Comparison of ENCODE assay signal across 11 cellular contexts in genomic region chr9:111938427-111938800, GRCh38. TPM values are rescaled to one million over a fixed set of nuclear protein-coding genes. Genes with fewer than 3 reads are reported as not detected.
DNase-seq lines count a peak whose midpoint lies in the region; ATAC-seq and TF ChIP-seq lines count a peak whose summit lies in the region.
"Had no signal": no experiment of that assay in that cellular context is flagged by ENCODE, and none has a peak within 500 bp of the region (broad histone marks: within the 10 kb centered on the region; RNA-seq: fewer than 3 reads in every experiment).

No MANE protein-coding gene starts in this region.

- no peak overlapping the region for H3K4me2 ChIP-seq in mammary epithelial cell (ENCODE audit: insufficient read depth, low read depth, low read length)

- intact Hi-C loops in CD8-positive, alpha-beta T cell (cut with DNase I, micrococcal nuclease): loop anchor here in 1 of 2 experiments (10.0 kb wide), 1 partner anchor 46 kb away; no protein-coding TSS in a partner anchor
- intact Hi-C loops in activated CD8-positive, alpha-beta T cell treated with anti-CD3 and anti-CD28 coated beads for 36 hours (cut with micrococcal nuclease): no loop called here
- intact Hi-C loops in mammary epithelial cell (cut with micrococcal nuclease): loop anchor here (5.0 kb wide), 1 partner anchor 41 kb away; the partner anchor contains the start of gene UGCG

- H3K9ac ChIP-seq in mucosa of rectum (ENCODE audit: low read depth in 1 of 2, low read length in 2 of 2) (no peak overlapping the region), mammary epithelial cell (ENCODE audit: insufficient read depth, low read length) (no peak overlapping the region)

- H3K79me2 ChIP-seq in mammary epithelial cell (ENCODE audit: insufficient read depth, low read length): peaks cover 3% of the 10 kb centered on the region

- H3K36me3 Mint-ChIP-seq in CD8-positive, alpha-beta T cell: peaks cover 24% of the 10 kb centered on the region
- peaks cover 24% of the 10 kb centered on the region for H3K36me3 Mint-ChIP-seq in activated CD8-positive, alpha-beta T cell treated with anti-CD3 and anti-CD28 coated beads for 36 hours (ENCODE audit: low read depth)

- H2AFZ ChIP-seq in mammary epithelial cell (ENCODE audit: low read depth, low read length): no peak overlapping the region

- no peaks in the 10 kb centered on the region for H3K27me3 ChIP-seq in CD8-positive, alpha-beta T cell (ENCODE audit: insufficient read depth, low read length)
- H3K27me3 ChIP-seq in mucosa of rectum (ENCODE audit: control insufficient read depth in 2 of 2, insufficient read depth in 2 of 2, low read length in 2 of 2) (no peaks in the 10 kb centered on the region), mammary epithelial cell (ENCODE audit: insufficient read depth, low read length) (no peaks in the 10 kb centered on the region)

- H3K27ac Mint-ChIP-seq in CD8-positive, alpha-beta T cell: peak overlapping the region; percentile 94
- H3K27ac Mint-ChIP-seq in activated CD8-positive, alpha-beta T cell treated with anti-CD3 and anti-CD28 coated beads for 36 hours: peak overlapping the region; percentile 88

- H3K27ac ChIP-seq in CD8-positive, alpha-beta T cell (ENCODE audit: low read depth, low read length): no peak overlapping the region
- H3K27ac ChIP-seq in mucosa of rectum (ENCODE audit: low read depth in 2 of 2, low read length in 2 of 2): peak overlapping the region; percentile 9 to 28
- H3K27ac ChIP-seq in mammary epithelial cell (ENCODE audit: insufficient read depth, low read depth, low read length): no peak overlapping the region
- H3K27ac ChIP-seq: VCaP had no signal

- no peaks in the 10 kb centered on the region for H3K36me3 ChIP-seq in CD8-positive, alpha-beta T cell (ENCODE audit: insufficient read depth, low read length)
- peaks cover 12 to 18% of the 10 kb centered on the region in 2 donors for H3K36me3 ChIP-seq in mucosa of rectum (ENCODE audit: control insufficient read depth in 2 of 2, insufficient read depth in 2 of 2, low read length in 2 of 2)
- H3K36me3 ChIP-seq in mammary epithelial cell (ENCODE audit: insufficient read depth, low read length): peaks cover 12% of the 10 kb centered on the region

- CTCF ChIA-PET in CD8-positive, alpha-beta T cell (lab: Charles Lee): interaction anchor here (0.6 to 1.4 kb wide), 2 partner anchors 41 to 48 kb away, joined by 3 read pairs; partner anchors contain the start of gene UGCG
- CTCF ChIA-PET in activated CD8-positive, alpha-beta T cell treated with anti-CD3 and anti-CD28 coated beads for 36 hours (lab: Charles Lee): interaction anchor here (1.5 to 1.6 kb wide), 2 partner anchors 23 to 41 kb away, joined by 3 to 6 read pairs; no protein-coding TSS in a partner anchor
- CTCF ChIA-PET in mammary epithelial cell (lab: Charles Lee; ENCODE audit: low non-redundant PET): no interaction called here

- 100% methylated on average over 4 of the region's 4 CpGs for WGBS in mammary epithelial cell (ENCODE audit: low coverage, missing lambda C conversion rate)

- H3K9me3 ChIP-seq in CD8-positive, alpha-beta T cell (ENCODE audit: low read length): no peaks in the 10 kb centered on the region
- H3K9me3 ChIP-seq in mucosa of rectum (ENCODE audit: control insufficient read depth in 2 of 2, low read length in 2 of 2): no peaks in the 10 kb centered on the region
- no peaks in the 10 kb centered on the region for H3K9me3 ChIP-seq in mammary epithelial cell (replicated peaks; ENCODE audit: insufficient read depth, low read length)

- DNase-seq in CD8-positive, alpha-beta T cell: no peak
- DNase-seq in activated CD8-positive, alpha-beta T cell treated with anti-CD3 and anti-CD28 coated beads for 36 hours: no peak
- no peak for DNase-seq in mammary epithelial cell
- DNase-seq: MM.1S, small intestine had no signal

- TF ChIP-seq CTCF in CD8-positive, alpha-beta T cell (IDR thresholded peaks at IDR 0.05): no peak
- TF ChIP-seq CTCF in activated CD8-positive, alpha-beta T cell treated with anti-CD3 and anti-CD28 coated beads for 36 hours (IDR thresholded peaks at IDR 0.05): no peak
- no peak for TF ChIP-seq CTCF in mammary epithelial cell (conservative IDR thresholded peaks at IDR 0.05 in 1 of 2, IDR thresholded peaks at IDR 0.05 in 1 of 2; ENCODE audit: extremely low read depth in 1 of 2, insufficient read depth in 1 of 2, low read depth in 1 of 2, low read length in 2 of 2)

- H3K4me3 Mint-ChIP-seq in CD8-positive, alpha-beta T cell: peak overlapping the region; percentile 73
- peak overlapping the region; percentile 38 for H3K4me3 Mint-ChIP-seq in activated CD8-positive, alpha-beta T cell treated with anti-CD3 and anti-CD28 coated beads for 36 hours

- no peaks in the 10 kb centered on the region for H3K9me3 Mint-ChIP-seq in CD8-positive, alpha-beta T cell
- H3K9me3 Mint-ChIP-seq in activated CD8-positive, alpha-beta T cell treated with anti-CD3 and anti-CD28 coated beads for 36 hours: no peaks in the 10 kb centered on the region

- no TSS peak for BruUV-seq in mammary epithelial cell (replicated peaks; lab: Mats Ljungman, UMichigan)

- no peaks in the 10 kb centered on the region for H4K20me1 ChIP-seq in mammary epithelial cell (ENCODE audit: insufficient read depth, low read length)

- peaks cover 21% of the 10 kb centered on the region for H3K4me1 ChIP-seq in CD8-positive, alpha-beta T cell (ENCODE audit: insufficient read depth, low read length)
- H3K4me1 ChIP-seq in mucosa of rectum (ENCODE audit: control insufficient read depth in 2 of 2, insufficient read depth in 2 of 2, low read length in 2 of 2): no peaks in the 10 kb centered on the region
- H3K4me1 ChIP-seq in mammary epithelial cell (ENCODE audit: insufficient read depth, low read length): peaks cover 12% of the 10 kb centered on the region

- peak overlapping the region; percentile 10 for H3K4me3 ChIP-seq in CD8-positive, alpha-beta T cell (ENCODE audit: low read depth, low read length)
- H3K4me3 ChIP-seq in mucosa of rectum (ENCODE audit: low read length in 2 of 2) (peak overlapping the region in 1 of 2 donors; percentile 31), mammary epithelial cell (replicated peaks in 1 of 3; ENCODE audit: insufficient read depth in 1 of 3, low read depth in 2 of 3, low read length in 3 of 3) (no peak overlapping the region)

- peaks cover 22% of the 10 kb centered on the region for H3K4me1 Mint-ChIP-seq in CD8-positive, alpha-beta T cell (ENCODE audit: low read depth)
- H3K4me1 Mint-ChIP-seq in activated CD8-positive, alpha-beta T cell treated with anti-CD3 and anti-CD28 coated beads for 36 hours (ENCODE audit: low read depth): peaks cover 24% of the 10 kb centered on the region

- dilution Hi-C loops in mammary epithelial cell (cut with HindIII; ENCODE audit: low sequenced_read_pairs): no loop called here

- ATAC-seq in CD8-positive, alpha-beta T cell: no peak
- ATAC-seq in GM18909 (IDR thresholded peaks at IDR 0.05; ENCODE audit: poor library complexity, unreplicated experiment) (peak; percentile 14), HG02884 (IDR thresholded peaks at IDR 0.05; ENCODE audit: unreplicated experiment) (no peak), HG02970 (IDR thresholded peaks at IDR 0.05; ENCODE audit: low FRiP score, unreplicated experiment) (no peak), GM18858 (IDR thresholded peaks at IDR 0.05; ENCODE audit: unreplicated experiment) (no peak)
- ATAC-seq in activated CD8-positive, alpha-beta T cell treated with anti-CD3 and anti-CD28 coated beads for 36 hours: no peak

- in situ Hi-C loops in mammary epithelial cell (cut with MboI; ENCODE audit: low sequenced_read_pairs in 2 of 2): no loop called here

- POLR2A ChIA-PET in CD8-positive, alpha-beta T cell (lab: Charles Lee): interaction anchor here (0.6 to 3.5 kb wide), 5 partner anchors 9 to 447 kb away, joined by 3 to 21 read pairs (median 5); no protein-coding TSS in a partner anchor
- POLR2A ChIA-PET in activated CD8-positive, alpha-beta T cell treated with anti-CD3 and anti-CD28 coated beads for 36 hours (lab: Charles Lee): interaction anchor here (0.7 to 2.9 kb wide), 9 partner anchors 11 to 455 kb away, joined by 3 to 8 read pairs (median 4); partner anchors contain the start of genes ECPAS and UGCG

- H3K27me3 Mint-ChIP-seq in CD8-positive, alpha-beta T cell (ENCODE audit: low read depth): no peaks in the 10 kb centered on the region
- no peaks in the 10 kb centered on the region for H3K27me3 Mint-ChIP-seq in activated CD8-positive, alpha-beta T cell treated with anti-CD3 and anti-CD28 coated beads for 36 hours

RNA-seq across cellular contexts. Expression of gene UGCG, which starts 41.8 kb away (rescaled TPM):
- 10 to 100 TPM; 34.0 to 35.5 TPM for total RNA-seq in CD8-positive, alpha-beta T cell
- 10 to 100 TPM; 13.5 to 14.3 TPM for total RNA-seq in activated CD8-positive, alpha-beta T cell treated with anti-CD3 and anti-CD28 coated beads for 36 hours
- total RNA-seq in mammary epithelial cell: 10 to 100 TPM; 44.8 to 51.2 TPM
- 21.6 TPM for polyA plus RNA-seq in mammary epithelial cell
- 21.4 TPM for polyA minus RNA-seq in mammary epithelial cell

Comparison
In these comparisons a context has a peak if more than half of its experiments do, and no peak if none do; other contexts are left out.
1. H3K27ac ChIP-seq: peak in mucosa of rectum (2 of 2); none in CD8-positive, alpha-beta T cell (single experiment) and mammary epithelial cell (single experiment).